In the genomic region with DNA sequence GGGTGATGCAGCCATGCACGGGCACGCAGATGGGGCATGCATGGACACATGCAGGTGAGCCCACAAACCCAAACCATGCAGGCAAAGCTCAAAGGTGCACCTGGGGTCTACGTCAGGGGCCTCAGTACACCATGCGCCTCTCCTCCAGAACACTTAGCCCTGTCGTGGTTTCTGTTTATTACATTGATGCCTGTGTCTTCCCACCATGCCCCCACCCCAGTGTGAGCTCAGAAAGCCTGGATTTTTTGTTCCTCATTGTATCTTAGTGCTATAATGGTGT, we compare ENCODE assay signal across 2 cellular contexts. TPM values are rescaled to one million over a fixed set of nuclear protein-coding genes. Genes with fewer than 3 reads are reported as not detected.
"Had no signal": no experiment of that assay in that cellular context is flagged by ENCODE, and none has a peak within 500 bp of the region (broad histone marks: within the 10 kb centered on the region; RNA-seq: fewer than 3 reads in every experiment).

No MANE protein-coding gene starts in this region.

RNA-seq across cellular contexts. Expression of a gene that starts 9.4 kb away (rescaled TPM):
- total RNA-seq: myocyte had no signal
- polyA plus RNA-seq: heart right ventricle had no signal
